ENCODE assay signal across 31 cellular contexts in the genomic region with DNA sequence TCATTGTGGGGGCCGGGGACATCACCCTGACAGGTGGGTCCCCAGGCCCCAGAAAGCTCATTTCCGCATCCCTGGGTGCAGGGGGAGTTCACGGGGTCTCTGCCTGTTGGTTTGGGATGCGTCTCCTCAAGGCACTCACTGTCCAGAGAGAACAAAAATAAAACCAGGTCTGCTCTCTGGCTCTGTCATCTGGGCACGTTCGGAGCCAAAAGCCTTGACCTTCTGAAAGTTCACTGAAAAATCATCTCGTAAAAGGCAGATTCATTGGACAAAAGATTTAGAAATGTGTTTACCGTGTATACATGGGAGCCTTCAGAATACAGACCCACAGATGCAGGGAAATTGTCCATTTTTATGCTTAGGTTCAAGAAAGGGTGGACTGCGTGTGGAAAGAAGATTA. TPM values are rescaled to one million over a fixed set of nuclear protein-coding genes. Genes with fewer than 3 reads are reported as not detected.
A peak's percentile ranks its signal among the peaks of the same experiment; 100 is the strongest.
DNase-seq lines count a peak whose midpoint lies in the region; ATAC-seq, FAIRE-seq and TF ChIP-seq lines count a peak whose summit lies in the region.
"Had no signal": no experiment of that assay in that cellular context is flagged by ENCODE, and none has a peak within 500 bp of the region (broad histone marks: within the 10 kb centered on the region; RNA-seq: fewer than 3 reads in every experiment).

No MANE protein-coding gene starts in this region.

- TF ChIP-seq CTCF in C4-2B (conservative IDR thresholded peaks at IDR 0.05) (no peak), adrenal gland (IDR thresholded peaks at IDR 0.05) (no peak), right atrium auricular region (IDR thresholded peaks at IDR 0.05) (no peak), gastrocnemius medialis (IDR thresholded peaks at IDR 0.05 in 4 of 5, conservative IDR thresholded peaks at IDR 0.05 in 1 of 5) (no peak), kidney (IDR thresholded peaks at IDR 0.05; ENCODE audit: borderline replicate concordance, extremely low read depth, insufficient read depth) (no peak)

- H3K27me3 ChIP-seq in adrenal gland (no peaks in the 10 kb centered on the region), right atrium auricular region (no peaks in the 10 kb centered on the region), gastrocnemius medialis (no peaks in the 10 kb centered on the region)
- H3K27me3 ChIP-seq: esophagus squamous epithelium, foreskin keratinocyte, hepatocyte, tibial nerve had no signal

- H3K27ac ChIP-seq in C4-2B: peak overlapping the region; percentile 10; the same call in 1 of the 2 replicates
- H3K27ac ChIP-seq in adrenal gland: no peak overlapping the region
- peak overlapping the region; percentile 77 to 90 for H3K27ac ChIP-seq in right atrium auricular region
- H3K27ac ChIP-seq in gastrocnemius medialis: peak overlapping the region; percentile 68 to 89 (median 77)
- H3K27ac ChIP-seq in kidney (ENCODE audit: low read depth in 2 of 2, low read length in 2 of 2): no peak overlapping the region
- H3K27ac ChIP-seq: esophagus squamous epithelium, foreskin keratinocyte, hepatocyte, parathyroid adenoma had no signal

- H3K9ac ChIP-seq in kidney (ENCODE audit: low read length in 2 of 2): no peak overlapping the region
- H3K9ac ChIP-seq: parathyroid adenoma had no signal

- peaks cover 5 to 13% of the 10 kb centered on the region in 2 donors for H3K4me1 ChIP-seq in adrenal gland (replicated peaks in 1 of 2)
- peaks cover 0 to 59% of the 10 kb centered on the region in 2 donors for H3K4me1 ChIP-seq in right atrium auricular region
- peaks cover 34 to 36% of the 10 kb centered on the region in 2 donors for H3K4me1 ChIP-seq in gastrocnemius medialis
- no peaks in the 10 kb centered on the region for H3K4me1 ChIP-seq in kidney (ENCODE audit: control insufficient read depth in 1 of 2, insufficient read depth in 1 of 2, low read depth in 1 of 2, low read length in 2 of 2)
- H3K4me1 ChIP-seq: foreskin keratinocyte, parathyroid adenoma had no signal

- no peaks in the 10 kb centered on the region for H3K9me3 ChIP-seq in adrenal gland (replicated peaks in 1 of 3)
- no peaks in the 10 kb centered on the region for H3K9me3 ChIP-seq in right atrium auricular region
- no peaks in the 10 kb centered on the region for H3K9me3 ChIP-seq in gastrocnemius medialis
- no peaks in the 10 kb centered on the region for H3K9me3 ChIP-seq in kidney (ENCODE audit: control insufficient read depth in 1 of 2, low read length in 2 of 2)
- H3K9me3 ChIP-seq: esophagus squamous epithelium, tibial nerve had no signal

- in situ Hi-C loops in gastrocnemius medialis (cut with MboI; ENCODE audit: low sequenced_read_pairs in 4 of 4): loop anchor here (5.0 to 10.0 kb wide), 2 partner anchors 59 to 231 kb away; no protein-coding TSS in a partner anchor

- WGBS in adrenal gland, 4 donors: 49 to 61% (median 51%) methylated on average over 9 of the region's 9 CpGs

- peak in 5 of 7 donors; percentile 44 to 59 (median 48) for DNase-seq in adrenal gland
- DNase-seq in right atrium auricular region (ENCODE audit: low spot score): no peak
- DNase-seq in gastrocnemius medialis: no peak
- no peak for DNase-seq in kidney
- DNase-seq: activated CD4-positive, CD25-positive, alpha-beta regulatory T cell; activated effector memory CD4-positive, alpha-beta T cell treated with anti-CD3 and anti-CD28 coated beads, Interleukin-2, amount 50 U/mL, for 16 hours; activated naive CD8-positive, alpha-beta T cell treated with anti-CD3 and anti-CD28 coated beads for 36 hours; activated T-cell treated with anti-CD3 and anti-CD28 coated beads, Interleukin-2, amount 50 U/mL, for 24 hours; C1 segment of cervical spinal cord; COR-L47; DMS53; esophagus squamous epithelium; foreskin keratinocyte; HCEC 1CT; NCI-H1048; stimulated activated CD4-positive, alpha-beta T cell treated with anti-CD3 and anti-CD28 coated beads, Interleukin-4, amount 100 ng/mL, for 24 hours had no signal

- no peaks in the 10 kb centered on the region for H3K36me3 ChIP-seq in adrenal gland (replicated peaks in 1 of 2)
- no peaks in the 10 kb centered on the region for H3K36me3 ChIP-seq in right atrium auricular region
- no peaks in the 10 kb centered on the region for H3K36me3 ChIP-seq in gastrocnemius medialis
- no peaks in the 10 kb centered on the region for H3K36me3 ChIP-seq in kidney (ENCODE audit: control insufficient read depth in 1 of 2, insufficient read depth in 2 of 2, low read length in 2 of 2)
- H3K36me3 ChIP-seq: esophagus squamous epithelium, tibial nerve had no signal

- intact Hi-C loops in adrenal gland (cut with DNase I): loop anchor here (2.0 to 10.0 kb wide), 3 partner anchors 59 to 231 kb away; no protein-coding TSS in a partner anchor
- intact Hi-C loops in gastrocnemius medialis (cut with DNase I; ENCODE audit: low total_unique reads): loop anchor here (1.0 to 10.0 kb wide), 3 partner anchors 46 to 231 kb away; no protein-coding TSS in a partner anchor
- intact Hi-C loops in kidney (cut with DNase I): no loop called here

- FAIRE-seq in kidney (lab: Jason Lieb, UNC): no peak
- FAIRE-seq: endometrium, GM12892 had no signal

- no peak for TF ChIP-seq POLR2A in adrenal gland (IDR thresholded peaks at IDR 0.05)
- TF ChIP-seq POLR2A in gastrocnemius medialis (IDR thresholded peaks at IDR 0.05): no peak

- ATAC-seq in gastrocnemius medialis (no peak), GM19035 (IDR thresholded peaks at IDR 0.05; ENCODE audit: unreplicated experiment) (no peak), HG02759 (IDR thresholded peaks at IDR 0.05; ENCODE audit: unreplicated experiment) (no peak), HG02885 (IDR thresholded peaks at IDR 0.05; ENCODE audit: poor library complexity, unreplicated experiment) (no peak)

- H3K4me3 ChIP-seq in adrenal gland (no peak overlapping the region), right atrium auricular region (no peak overlapping the region), gastrocnemius medialis (no peak overlapping the region), kidney (ENCODE audit: low read length in 2 of 2) (no peak overlapping the region)
- H3K4me3 ChIP-seq: esophagus squamous epithelium, hepatocyte, tibial nerve had no signal

RNA-seq across cellular contexts. Expression of a gene that starts 26.6 kb away (rescaled TPM):
- total RNA-seq in adrenal gland (1 to 10 TPM in 3 of 8 donors, under 1 TPM in 4, not detected in 1; 0.12 to 1.9 (median 0.84) TPM), right atrium auricular region (100 to 1,000 TPM in 1 of 2 donors, 10 to 100 TPM in 1; 27.1 to 108 TPM), gastrocnemius medialis (1 to 10 TPM; 6.5 to 8.7 (median 7.2) TPM), kidney (9.6 TPM)
- polyA plus RNA-seq in adrenal gland (1 to 10 TPM in 2 of 3 donors, under 1 TPM in 1; 0.57 to 3.6 (median 3.0) TPM), kidney (ENCODE audit: insufficient read depth, low read depth, low replicate concordance) (4.6 TPM)
- total RNA-seq: activated naive CD8-positive, alpha-beta T cell treated with anti-CD3 and anti-CD28 coated beads for 36 hours; dermis microvascular lymphatic vessel endothelial cell had no signal
- polyA plus RNA-seq: IgD-negative memory B cell, neural cell had no signal

RNA-seq across cellular contexts. Expression of a gene that starts 52.7 kb away (rescaled TPM):
- not detected for total RNA-seq in adrenal gland
- polyA plus RNA-seq in adrenal gland: not detected
- total RNA-seq in right atrium auricular region: not detected
- total RNA-seq in gastrocnemius medialis: not detected
- total RNA-seq in kidney: not detected
- not detected for polyA plus RNA-seq in kidney (ENCODE audit: insufficient read depth, low read depth, low replicate concordance)
- total RNA-seq: activated naive CD8-positive, alpha-beta T cell treated with anti-CD3 and anti-CD28 coated beads for 36 hours; dermis microvascular lymphatic vessel endothelial cell; esophagus squamous epithelium; foreskin keratinocyte; G401; hepatocyte; NCI-H460; SK-MEL-5; tibial nerve had no signal
- polyA plus RNA-seq: foreskin keratinocyte, hepatocyte, IgD-negative memory B cell, neural cell had no signal

Comparison
In these comparisons a context has a peak if more than half of its experiments do, and no peak if none do; other contexts are left out.
1. H3K27ac ChIP-seq: peak in C4-2B (single experiment), right atrium auricular region (2 of 2) and gastrocnemius medialis (4 of 4); none in adrenal gland (0 of 5) and kidney (0 of 2).
2. DNase-seq: peak in adrenal gland (5 of 7); none in right atrium auricular region (single experiment), gastrocnemius medialis (0 of 2) and kidney (single experiment).